8 cellular contexts compared by ENCODE assay signal in the genomic region with DNA sequence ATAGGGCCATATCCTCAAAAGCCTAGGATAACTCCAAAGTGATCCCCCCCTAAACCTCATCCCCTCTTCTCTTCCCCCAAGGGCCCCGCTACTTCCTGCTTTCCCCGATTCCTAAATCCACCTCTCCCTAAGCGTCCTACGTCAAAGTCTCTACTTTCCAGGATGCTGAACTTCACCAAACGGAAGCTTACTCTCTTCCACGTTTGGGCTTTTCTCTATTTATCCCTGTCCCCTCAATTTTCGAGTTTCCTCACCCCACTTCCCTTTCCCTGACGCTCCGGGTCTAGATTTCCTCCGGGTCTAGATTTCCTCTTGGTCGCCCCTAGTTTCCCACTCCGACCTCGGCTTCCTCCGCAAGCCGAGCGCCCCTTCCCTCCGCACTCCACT. TPM values are rescaled to one million over a fixed set of nuclear protein-coding genes. Genes with fewer than 3 reads are reported as not detected.
DNase-seq lines count a peak whose midpoint lies in the region; ATAC-seq lines count a peak whose summit lies in the region.

No MANE protein-coding gene starts in this region.

- no peaks in the 10 kb centered on the region for H3K9me3 Mint-ChIP-seq in activated CD4-positive, alpha-beta T cell treated with anti-CD3 and anti-CD28 coated beads, Interleukin-2, amount 10 ng/mL, durations not matched to agents 7 days and 5 days
- H3K9me3 Mint-ChIP-seq in natural killer cell treated with Interleukin-12 subunit alpha and Interleukin-12 subunit beta and Interleukin-15 and Interleukin-18, amount 100 ng/mL, for 72 hours: no peaks in the 10 kb centered on the region

- peaks cover 31% of the 10 kb centered on the region for H3K36me3 Mint-ChIP-seq in activated CD4-positive, alpha-beta T cell treated with anti-CD3 and anti-CD28 coated beads, Interleukin-2, amount 10 ng/mL, durations not matched to agents 7 days and 5 days (ENCODE audit: low read depth)
- H3K36me3 Mint-ChIP-seq in natural killer cell treated with Interleukin-12 subunit alpha and Interleukin-12 subunit beta and Interleukin-15 and Interleukin-18, amount 100 ng/mL, for 72 hours: peaks cover 20% of the 10 kb centered on the region

- H3K4me1 Mint-ChIP-seq in activated CD4-positive, alpha-beta T cell treated with anti-CD3 and anti-CD28 coated beads, Interleukin-2, amount 10 ng/mL, durations not matched to agents 7 days and 5 days: peaks cover 56% of the 10 kb centered on the region
- H3K4me1 Mint-ChIP-seq in natural killer cell treated with Interleukin-12 subunit alpha and Interleukin-12 subunit beta and Interleukin-15 and Interleukin-18, amount 100 ng/mL, for 72 hours (ENCODE audit: low read depth in 2 of 2): peaks cover 32 to 36% of the 10 kb centered on the region in 2 donors

- H3K4me3 Mint-ChIP-seq in activated CD4-positive, alpha-beta T cell treated with anti-CD3 and anti-CD28 coated beads, Interleukin-2, amount 10 ng/mL, durations not matched to agents 7 days and 5 days: peak overlapping the region; percentile 99
- H3K4me3 Mint-ChIP-seq in natural killer cell treated with Interleukin-12 subunit alpha and Interleukin-12 subunit beta and Interleukin-15 and Interleukin-18, amount 100 ng/mL, for 72 hours: peak overlapping the region; percentile 96

- H3K27me3 ChIP-seq in SJSA1 (replicated peaks): no peaks in the 10 kb centered on the region

- no peak for ATAC-seq in natural killer cell treated with Interleukin-12 subunit alpha and Interleukin-12 subunit beta and Interleukin-15 and Interleukin-18, amount 100 ng/mL, for 72 hours
- ATAC-seq in GM21825 (IDR thresholded peaks at IDR 0.05; ENCODE audit: unreplicated experiment): no peak
- ATAC-seq in HG02938 (IDR thresholded peaks at IDR 0.05; ENCODE audit: unreplicated experiment): no peak

- H3K27ac Mint-ChIP-seq in activated CD4-positive, alpha-beta T cell treated with anti-CD3 and anti-CD28 coated beads, Interleukin-2, amount 10 ng/mL, durations not matched to agents 7 days and 5 days: peak overlapping the region; percentile 97
- H3K27ac Mint-ChIP-seq in natural killer cell treated with Interleukin-12 subunit alpha and Interleukin-12 subunit beta and Interleukin-15 and Interleukin-18, amount 100 ng/mL, for 72 hours: peak overlapping the region; percentile 96 to 100

- peaks cover 16% of the 10 kb centered on the region for H3K4me1 ChIP-seq in SJSA1 (replicated peaks)

- H3K27me3 Mint-ChIP-seq in activated CD4-positive, alpha-beta T cell treated with anti-CD3 and anti-CD28 coated beads, Interleukin-2, amount 10 ng/mL, durations not matched to agents 7 days and 5 days: no peaks in the 10 kb centered on the region
- no peaks in the 10 kb centered on the region for H3K27me3 Mint-ChIP-seq in natural killer cell treated with Interleukin-12 subunit alpha and Interleukin-12 subunit beta and Interleukin-15 and Interleukin-18, amount 100 ng/mL, for 72 hours

- CTCF ChIA-PET in activated CD4-positive, alpha-beta T cell treated with anti-CD3 and anti-CD28 coated beads, Interleukin-2, amount 10 ng/mL, durations not matched to agents 7 days and 5 days (lab: Charles Lee): interaction anchor here (0.9 to 1.2 kb wide), 2 partner anchors 27 to 38 kb away, joined by 3 to 4 read pairs; no protein-coding TSS in a partner anchor

- H3K9me3 ChIP-seq in SJSA1 (replicated peaks): no peaks in the 10 kb centered on the region

- peak overlapping the region; percentile 95 for H3K27ac ChIP-seq in SJSA1
- H3K27ac ChIP-seq in epithelial cell of prostate: peak overlapping the region; percentile 85

- DNase-seq in activated CD4-positive, alpha-beta T cell treated with anti-CD3 and anti-CD28 coated beads, Interleukin-2, amount 10 ng/mL, durations not matched to agents 7 days and 5 days: no peak
- no peak for DNase-seq in activated CD4-positive, alpha-beta T cell treated with anti-CD3 and anti-CD28 coated beads, Interleukin-2, amount 50 U/mL, for 4 hours
- DNase-seq in SJSA1 (ENCODE audit: low read depth in 1 of 2, low spot score in 2 of 2) (no peak), epithelial cell of prostate (ENCODE audit: low read depth, low spot score) (no peak), LoVo (ENCODE audit: low spot score) (no peak)
- no peak for DNase-seq in natural killer cell treated with Interleukin-12 subunit alpha and Interleukin-12 subunit beta and Interleukin-15 and Interleukin-18, amount 100 ng/mL, for 72 hours (ENCODE audit: low spot score)

- peaks cover 47% of the 10 kb centered on the region for H3K36me3 ChIP-seq in SJSA1

- H3K4me3 ChIP-seq in SJSA1: peak overlapping the region; percentile 94

- POLR2A ChIA-PET in activated CD4-positive, alpha-beta T cell treated with anti-CD3 and anti-CD28 coated beads, Interleukin-2, amount 10 ng/mL, durations not matched to agents 7 days and 5 days (lab: Charles Lee): no interaction called here

RNA-seq across cellular contexts. Expression of gene KRCC1, which starts 0.5 kb away (rescaled TPM):
- 10 to 100 TPM; 20.5 to 21.7 TPM for total RNA-seq in activated CD4-positive, alpha-beta T cell treated with anti-CD3 and anti-CD28 coated beads, Interleukin-2, amount 10 ng/mL, durations not matched to agents 7 days and 5 days
- 52.3 and 62.7 TPM in 2 replicates for total RNA-seq in SJSA1 (2014; rRNA removed; shearing (Covaris generic))
- total RNA-seq in natural killer cell treated with Interleukin-12 subunit alpha and Interleukin-12 subunit beta and Interleukin-15 and Interleukin-18, amount 100 ng/mL, for 72 hours: 10 to 100 TPM in 1 of 2 donors, 1 to 10 TPM in 1; 7.4 to 17.3 TPM

RNA-seq across cellular contexts. Expression of gene SMYD1, which starts 12.6 kb away (rescaled TPM):
- total RNA-seq in activated CD4-positive, alpha-beta T cell treated with anti-CD3 and anti-CD28 coated beads, Interleukin-2, amount 10 ng/mL, durations not matched to agents 7 days and 5 days: not detected
- not detected in 2 replicates for total RNA-seq in SJSA1 (2014; rRNA removed; shearing (Covaris generic))
- total RNA-seq in natural killer cell treated with Interleukin-12 subunit alpha and Interleukin-12 subunit beta and Interleukin-15 and Interleukin-18, amount 100 ng/mL, for 72 hours: not detected

RNA-seq across cellular contexts. Expression of gene RNU2-63P, which starts 38.7 kb away (rescaled TPM):
- total RNA-seq in activated CD4-positive, alpha-beta T cell treated with anti-CD3 and anti-CD28 coated beads, Interleukin-2, amount 10 ng/mL, durations not matched to agents 7 days and 5 days: 1 to 10 TPM; 1.9 TPM
- 34.9 TPM in 1 of 2 replicates, not detected in the other for total RNA-seq in SJSA1 (2014; rRNA removed; shearing (Covaris generic))
- 10 to 100 TPM; 13.9 to 39.8 TPM for total RNA-seq in natural killer cell treated with Interleukin-12 subunit alpha and Interleukin-12 subunit beta and Interleukin-15 and Interleukin-18, amount 100 ng/mL, for 72 hours
